17 cellular contexts compared by ENCODE assay signal in genomic region chr4:31467781-31468180, GRCh38.
A peak's percentile ranks its signal among the peaks of the same experiment; 100 is the strongest.
DNase-seq lines count a peak whose midpoint lies in the region; ATAC-seq, FAIRE-seq and TF ChIP-seq lines count a peak whose summit lies in the region.
"Had no signal": no experiment of that assay in that cellular context is flagged by ENCODE, and none has a peak within 500 bp of the region (broad histone marks: within the 10 kb centered on the region; RNA-seq: fewer than 3 reads in every experiment).

No MANE protein-coding gene starts in this region.

- no peak overlapping the region for H3K9ac ChIP-seq in astrocyte (ENCODE audit: low read length)
- H3K9ac ChIP-seq: BLaER1 had no signal

- H3K79me2 ChIP-seq in astrocyte (ENCODE audit: insufficient read depth, low read length) = no peaks in the 10 kb centered on the region

- no peaks in the 10 kb centered on the region for H3K4me1 Mint-ChIP-seq in astrocyte (ENCODE audit: low read depth, unreplicated experiment)
- H3K4me1 Mint-ChIP-seq: CD8-positive, alpha-beta memory T cell had no signal

- no peak overlapping the region for H3K4me2 ChIP-seq in astrocyte (ENCODE audit: low read length)
- H3K4me2 ChIP-seq: BLaER1 had no signal

- no peak overlapping the region for H3K27ac ChIP-seq in astrocyte (ENCODE audit: low read depth, low read length)
- H3K27ac ChIP-seq: BLaER1 had no signal

- H4K20me1 ChIP-seq in astrocyte (ENCODE audit: insufficient read depth, low read length) = no peaks in the 10 kb centered on the region
- H4K20me1 ChIP-seq: BLaER1 had no signal

- H2AFZ ChIP-seq in astrocyte (ENCODE audit: low read depth, low read length) = no peak overlapping the region

- no peaks in the 10 kb centered on the region for H3K27me3 ChIP-seq in astrocyte (ENCODE audit: insufficient read depth, low read length)
- H3K27me3 ChIP-seq: BLaER1 had no signal

- TF ChIP-seq CTCF in astrocyte (IDR thresholded peaks at IDR 0.05; ENCODE audit: insufficient read depth, low read depth, low read length) = no peak

- no peak for ATAC-seq in HG03565 (IDR thresholded peaks at IDR 0.05; ENCODE audit: unreplicated experiment)
- no peak for ATAC-seq in activated naive CD4-positive, alpha-beta T cell treated with anti-CD3 and anti-CD28 coated beads, Interleukin-2, amount 50 U/mL, for 72 hours

- H3K27ac Mint-ChIP-seq in astrocyte (ENCODE audit: unreplicated experiment) = no peak overlapping the region
- H3K27ac Mint-ChIP-seq in activated naive CD4-positive, alpha-beta T cell treated with anti-CD3 and anti-CD28 coated beads, Interleukin-2, amount 50 U/mL, for 72 hours = no peak overlapping the region
- H3K27ac Mint-ChIP-seq: CD8-positive, alpha-beta memory T cell had no signal

- H3K4me3 ChIP-seq in astrocyte (ENCODE audit: insufficient read depth, low read depth, low read length) = no peak overlapping the region
- H3K4me3 ChIP-seq: BLaER1 had no signal

- FAIRE-seq in astrocyte (lab: Jason Lieb, UNC) = no peak
- FAIRE-seq in urothelium cell line (lab: Jason Lieb, UNC) = no peak
- FAIRE-seq: RCC 7860 had no signal

- no peaks in the 10 kb centered on the region for H3K36me3 ChIP-seq in astrocyte (ENCODE audit: insufficient read depth, low read length)
- H3K36me3 ChIP-seq: BLaER1 had no signal

- H3K4me1 ChIP-seq in astrocyte (ENCODE audit: insufficient read depth, low read length) = no peaks in the 10 kb centered on the region
- H3K4me1 ChIP-seq: BLaER1 had no signal

- no peaks in the 10 kb centered on the region for H3K9me3 ChIP-seq in astrocyte (ENCODE audit: insufficient read depth, low read depth, low read length)
- H3K9me3 ChIP-seq: BLaER1 had no signal

- peak; percentile 65 for DNase-seq in HS-5 (ENCODE audit: low read depth)
- DNase-seq in astrocyte (ENCODE audit: low read depth) = peak; percentile 7
- peak; percentile 74 for DNase-seq in fibroblast of gingiva (ENCODE audit: low read depth)
- DNase-seq in urothelium cell line (ENCODE audit: low spot score) = peak; percentile 7
- no peak for DNase-seq in head of caudate nucleus
- DNase-seq in activated naive CD4-positive, alpha-beta T cell treated with anti-CD3 and anti-CD28 coated beads, Interleukin-2, amount 50 U/mL, for 72 hours (ENCODE audit: low spot score in 2 of 2) = no peak
- DNase-seq: CD8-positive, alpha-beta memory T cell; DND-41; GF-D8; NCI-H1417; NCI-H2029; NCI-H2171 treated with DMSO at 0.1 percent for 48 hours; NCI-H510A; SIG-M5 had no signal

- no peaks in the 10 kb centered on the region for H3K9me3 Mint-ChIP-seq in astrocyte (ENCODE audit: unreplicated experiment)
- peaks cover 16 to 23% of the 10 kb centered on the region in 2 donors for H3K9me3 Mint-ChIP-seq in activated naive CD4-positive, alpha-beta T cell treated with anti-CD3 and anti-CD28 coated beads, Interleukin-2, amount 50 U/mL, for 72 hours

- H3K36me3 Mint-ChIP-seq in astrocyte (ENCODE audit: low read depth, unreplicated experiment) = no peaks in the 10 kb centered on the region
- H3K36me3 Mint-ChIP-seq in activated naive CD4-positive, alpha-beta T cell treated with anti-CD3 and anti-CD28 coated beads, Interleukin-2, amount 50 U/mL, for 72 hours = peaks cover 0 to 5% of the 10 kb centered on the region in 2 donors
- H3K36me3 Mint-ChIP-seq: CD8-positive, alpha-beta memory T cell had no signal

- no peaks in the 10 kb centered on the region for H3K27me3 Mint-ChIP-seq in astrocyte (ENCODE audit: low read depth, unreplicated experiment)
- H3K27me3 Mint-ChIP-seq: CD8-positive, alpha-beta memory T cell had no signal

- intact Hi-C loops in head of caudate nucleus (cut with DNase I) = no loop called here

- no peak overlapping the region for H3K4me3 Mint-ChIP-seq in astrocyte (ENCODE audit: unreplicated experiment)
- H3K4me3 Mint-ChIP-seq: CD8-positive, alpha-beta memory T cell had no signal

Comparison
In these comparisons a context has a peak if more than half of its experiments do, and no peak if none do; other contexts are left out.
1. DNase-seq: peak in HS-5 (single experiment), astrocyte (single experiment), fibroblast of gingiva (single experiment) and urothelium cell line (single experiment); none in head of caudate nucleus (0 of 42) and activated naive CD4-positive, alpha-beta T cell treated with anti-CD3 and anti-CD28 coated beads, Interleukin-2, amount 50 U/mL, for 72 hours (0 of 2).